ENCODE assay signal across 33 cellular contexts in the genomic region with DNA sequence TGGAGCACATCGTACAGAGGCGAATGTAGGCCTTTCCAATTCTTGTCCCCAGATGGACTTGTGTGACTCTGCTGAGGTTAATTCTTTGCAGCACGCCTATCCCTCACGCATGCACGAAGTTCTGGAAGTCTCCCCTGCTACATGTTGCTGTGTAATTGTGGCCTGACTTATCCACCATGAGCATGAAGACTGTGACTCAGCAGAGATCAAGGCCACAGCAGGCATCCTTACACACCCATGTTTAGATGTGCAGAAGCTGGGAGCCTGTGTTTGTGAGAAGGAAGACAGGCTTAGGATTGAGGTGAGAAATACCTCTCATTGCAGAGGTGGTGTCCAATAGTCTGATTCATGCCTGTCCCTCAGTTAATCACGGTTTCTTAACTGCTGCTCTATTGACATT.
"Had no signal": no experiment of that assay in that cellular context is flagged by ENCODE, and none has a peak within 500 bp of the region (broad histone marks: within the 10 kb centered on the region; RNA-seq: fewer than 3 reads in every experiment).

No MANE protein-coding gene starts in this region.

- H3K27ac ChIP-seq: ascending aorta, breast epithelium, coronary artery, epithelial cell of prostate, esophagus squamous epithelium, gastroesophageal sphincter, heart right ventricle, WERI-Rb-1 had no signal

- H3K27ac Mint-ChIP-seq: activated B cell treated with CpG ODN at 0.5 μM for 24 hours; activated CD8-positive, alpha-beta T cell treated with anti-CD3 and anti-CD28 coated beads for 36 hours; activated naive CD4-positive, alpha-beta T cell treated with anti-CD3 and anti-CD28 coated beads for 36 hours; activated naive CD4-positive, alpha-beta T cell treated with anti-CD3 and anti-CD28 coated beads, Interleukin-2, amount 50 U/mL, for 24 hours; activated naive CD8-positive, alpha-beta T cell treated with anti-CD3 and anti-CD28 coated beads for 36 hours; activated naive CD8-positive, alpha-beta T cell treated with anti-CD3 and anti-CD28 coated beads, Interleukin-2, amount 50 U/mL, for 24 hours; activated T-helper 17 cell treated with anti-CD3 and anti-CD28 coated beads, Interleukin-2, amount 50 U/mL, for 72 hours; effector memory CD8-positive, alpha-beta T cell; T-cell; T-helper 1 cell treated with Interleukin-12 subunit alpha and Interleukin-12 subunit beta and Interleukin-4 antibody, amounts not matched to agents 30 μg/mL and 1 μg/mL, for 36 hours had no signal

- H3K36me3 Mint-ChIP-seq: activated naive CD4-positive, alpha-beta T cell treated with anti-CD3 and anti-CD28 coated beads, Interleukin-2, amount 50 U/mL, for 24 hours; activated naive CD8-positive, alpha-beta T cell treated with anti-CD3 and anti-CD28 coated beads for 36 hours; brain; T-cell had no signal

- FAIRE-seq: endometrium, endothelial cell of umbilical vein had no signal

- H3K4me3 Mint-ChIP-seq: activated B cell treated with CpG ODN at 0.5 μM for 24 hours; activated CD8-positive, alpha-beta T cell treated with anti-CD3 and anti-CD28 coated beads for 36 hours; activated naive CD4-positive, alpha-beta T cell treated with anti-CD3 and anti-CD28 coated beads for 36 hours; activated naive CD4-positive, alpha-beta T cell treated with anti-CD3 and anti-CD28 coated beads, Interleukin-2, amount 50 U/mL, for 24 hours; activated naive CD8-positive, alpha-beta T cell treated with anti-CD3 and anti-CD28 coated beads for 36 hours; activated naive CD8-positive, alpha-beta T cell treated with anti-CD3 and anti-CD28 coated beads, Interleukin-2, amount 50 U/mL, for 24 hours; activated T-cell treated with anti-CD3 and anti-CD28 coated beads, Interleukin-2, amount 50 U/mL, for 4 hours; activated T-helper 17 cell treated with anti-CD3 and anti-CD28 coated beads, Interleukin-2, amount 50 U/mL, for 72 hours; brain; central memory CD8-positive, alpha-beta T cell; effector memory CD8-positive, alpha-beta T cell; T-cell; T-helper 1 cell treated with Interleukin-12 subunit alpha and Interleukin-12 subunit beta and Interleukin-4 antibody, amounts not matched to agents 30 μg/mL and 1 μg/mL, for 36 hours had no signal

- H3K9me3 ChIP-seq: ascending aorta, breast epithelium, esophagus squamous epithelium, gastroesophageal sphincter had no signal

- H3K9me3 Mint-ChIP-seq: activated B cell treated with CpG ODN at 0.5 μM for 24 hours; activated naive CD4-positive, alpha-beta T cell treated with anti-CD3 and anti-CD28 coated beads for 36 hours; activated naive CD4-positive, alpha-beta T cell treated with anti-CD3 and anti-CD28 coated beads, Interleukin-2, amount 50 U/mL, for 24 hours; activated naive CD8-positive, alpha-beta T cell treated with anti-CD3 and anti-CD28 coated beads, Interleukin-2, amount 50 U/mL, for 24 hours; activated T-cell treated with anti-CD3 and anti-CD28 coated beads, Interleukin-2, amount 50 U/mL, for 4 hours; activated T-helper 17 cell treated with anti-CD3 and anti-CD28 coated beads, Interleukin-2, amount 50 U/mL, for 72 hours; central memory CD8-positive, alpha-beta T cell; T-helper 1 cell treated with Interleukin-12 subunit alpha and Interleukin-12 subunit beta and Interleukin-4 antibody, amounts not matched to agents 30 μg/mL and 1 μg/mL, for 36 hours had no signal

- H3K36me3 ChIP-seq: ascending aorta, breast epithelium, esophagus squamous epithelium, gastroesophageal sphincter, heart right ventricle, WERI-Rb-1 had no signal

- H3K4me3 ChIP-seq: ascending aorta, breast epithelium, coronary artery, esophagus squamous epithelium, gastroesophageal sphincter, heart right ventricle had no signal

- DNase-seq: activated B cell treated with CpG ODN at 0.5 μM for 24 hours; activated CD4-positive, alpha-beta T cell treated with anti-CD3 and anti-CD28 coated beads for 48 hours; activated CD4-positive, alpha-beta T cell treated with anti-CD3 and anti-CD28 coated beads, Interleukin-2, amount 50 U/mL, for 1 hour; activated CD4-positive, alpha-beta T cell treated with anti-CD3 and anti-CD28 coated beads, Interleukin-2, amount 50 U/mL, for 48 hours; activated CD8-positive, alpha-beta memory T cell treated with anti-CD3 and anti-CD28 coated beads for 24 hours; activated CD8-positive, alpha-beta T cell treated with anti-CD3 and anti-CD28 coated beads for 36 hours; activated effector memory CD4-positive, alpha-beta T cell treated with Interleukin-2 at 50 U/mL for 16 hours; activated naive CD4-positive, alpha-beta T cell treated with anti-CD3 and anti-CD28 coated beads for 36 hours; activated naive CD8-positive, alpha-beta T cell treated with anti-CD3 and anti-CD28 coated beads for 36 hours; activated naive CD8-positive, alpha-beta T cell treated with anti-CD3 and anti-CD28 coated beads, Interleukin-2, amount 50 U/mL, for 24 hours; activated T-cell treated with anti-CD3 and anti-CD28 coated beads, Interleukin-2, amount 50 U/mL, for 4 hours; dermis blood vessel endothelial cell; effector CD4-positive, alpha-beta T cell; effector memory CD8-positive, alpha-beta T cell; esophagus squamous epithelium; foreskin melanocyte; heart right ventricle; T-cell; T-helper 9 cell had no signal

- ATAC-seq: activated CD4-positive, CD25-positive, alpha-beta regulatory T cell treated with anti-CD3 and anti-CD28 coated beads, Interleukin-2, amount 50 U/mL, for 24 hours; activated CD8-positive, alpha-beta T cell treated with anti-CD3 and anti-CD28 coated beads for 36 hours; activated naive CD8-positive, alpha-beta T cell treated with anti-CD3 and anti-CD28 coated beads, Interleukin-2, amount 50 U/mL, for 24 hours; activated T-cell treated with anti-CD3 and anti-CD28 coated beads, Interleukin-2, amount 50 U/mL, for 4 hours; activated T-helper 17 cell treated with anti-CD3 and anti-CD28 coated beads, Interleukin-2, amount 50 U/mL, for 72 hours; effector memory CD8-positive, alpha-beta T cell; gastroesophageal sphincter; heart right ventricle; T-cell had no signal

- H3K4me1 ChIP-seq: ascending aorta, breast epithelium, esophagus squamous epithelium, gastroesophageal sphincter, heart right ventricle had no signal

- H3K4me1 Mint-ChIP-seq: activated B cell treated with CpG ODN at 0.5 μM for 24 hours; activated naive CD4-positive, alpha-beta T cell treated with anti-CD3 and anti-CD28 coated beads, Interleukin-2, amount 50 U/mL, for 24 hours; activated naive CD8-positive, alpha-beta T cell treated with anti-CD3 and anti-CD28 coated beads for 36 hours; activated naive CD8-positive, alpha-beta T cell treated with anti-CD3 and anti-CD28 coated beads, Interleukin-2, amount 50 U/mL, for 24 hours; activated T-helper 17 cell treated with anti-CD3 and anti-CD28 coated beads, Interleukin-2, amount 50 U/mL, for 72 hours; central memory CD8-positive, alpha-beta T cell; T-cell had no signal

- H3K27me3 ChIP-seq: ascending aorta, breast epithelium, esophagus squamous epithelium, gastroesophageal sphincter, heart right ventricle had no signal
